In genomic region chr9:134213508-134214394, GRCh38 we compare ENCODE assay signal across 2 cellular contexts.
TF ChIP-seq lines count a peak whose summit lies in the region.

No MANE protein-coding gene starts in this region.

TF ChIP-seq in SK-N-SH, 30 proteins besides CTCF, POLR2A, EP300 and RAD21 (continued from another document):
- TF ChIP-seq SIN3A (IDR thresholded peaks at IDR 0.05; ENCODE audit: borderline replicate concordance, low read depth, low read length) (no peak), GABPA (IDR thresholded peaks at IDR 0.05; ENCODE audit: low read depth) (no peak), TCF12 (IDR thresholded peaks at IDR 0.05) (no peak), PBX3 (IDR thresholded peaks at IDR 0.05) (no peak), USF2 (IDR thresholded peaks at IDR 0.05; ENCODE audit: borderline replicate concordance, low read depth, low read length) (no peak), TAF1 (IDR thresholded peaks at IDR 0.05; ENCODE audit: borderline replicate concordance, low read depth, low read length) (no peak), MAX (IDR thresholded peaks at IDR 0.05; ENCODE audit: low read depth) (no peak), NFIC (IDR thresholded peaks at IDR 0.05; ENCODE audit: borderline replicate concordance) (no peak), ELF1 (IDR thresholded peaks at IDR 0.05) (no peak), MXI1 (IDR thresholded peaks at IDR 0.05; ENCODE audit: low read depth, low read length) (no peak), FOXJ3 (CRISPR knock-in tag; IDR thresholded peaks at IDR 0.05) (no peak), POLR2AphosphoS5 (IDR thresholded peaks at IDR 0.05; ENCODE audit: low read depth, low read length) (no peak), TEAD4 (IDR thresholded peaks at IDR 0.05; ENCODE audit: borderline replicate concordance, insufficient read depth) (no peak), SMC3 (IDR thresholded peaks at IDR 0.05; ENCODE audit: low read depth, low read length) (no peak), MEF2A (IDR thresholded peaks at IDR 0.05; ENCODE audit: borderline replicate concordance, low read depth) (no peak)

TF ChIP-seq in SK-N-SH treated with all-trans-retinoic acid at 6 μM for 48 hours, 23 proteins besides CTCF, POLR2A, EP300 and RAD21 (continued from another document):
- TF ChIP-seq GLIS3 (CRISPR knock-in tag; IDR thresholded peaks at IDR 0.05) (no peak), CREB5 (CRISPR knock-in tag; IDR thresholded peaks at IDR 0.05; ENCODE audit: low read depth) (no peak), OSR1 (CRISPR knock-in tag; IDR thresholded peaks at IDR 0.05) (no peak)
